14 cellular contexts compared by ENCODE assay signal in genomic region chr1:101444381-101444780, GRCh38.
A peak's percentile ranks its signal among the peaks of the same experiment; 100 is the strongest.
DNase-seq lines count a peak whose midpoint lies in the region; ATAC-seq and TF ChIP-seq lines count a peak whose summit lies in the region.
"Had no signal": no experiment of that assay in that cellular context is flagged by ENCODE, and none has a peak within 500 bp of the region (broad histone marks: within the 10 kb centered on the region; RNA-seq: fewer than 3 reads in every experiment).

No MANE protein-coding gene starts in this region.

- peak; percentile 81 for DNase-seq in NCI-H2227 treated with DMSO at 0.1 percent for 48 hours (lab: John Stamatoyannopoulos, UW)
- DNase-seq in globus pallidus (ENCODE audit: low spot score): no peak
- DNase-seq in NCI-H1694 (lab: John Stamatoyannopoulos, UW): no peak
- no peak for DNase-seq in thyroid gland
- DNase-seq: activated CD4-positive, alpha-beta T cell treated with anti-CD3 and anti-CD28 coated beads, Interleukin-2, amount 10 ng/mL, durations not matched to agents 7 days and 5 days; hippocampal formation; KG1; NCI-H1092 treated with DMSO at 0.1 percent for 48 hours; NCI-H2171; psoas muscle had no signal

- H3K27ac ChIP-seq in thyroid gland: no peak overlapping the region
- H3K27ac ChIP-seq: psoas muscle, thoracic aorta had no signal

- no peak for TF ChIP-seq POLR2A in thyroid gland (IDR thresholded peaks at IDR 0.05)

- no peaks in the 10 kb centered on the region for H3K36me3 ChIP-seq in thyroid gland
- H3K36me3 ChIP-seq: thoracic aorta had no signal

- no peak for TF ChIP-seq CTCF in thyroid gland (IDR thresholded peaks at IDR 0.05)

- no peaks in the 10 kb centered on the region for H3K27me3 ChIP-seq in thyroid gland

- WGBS in thyroid gland, 2 donors: 76% methylated on average over 3 of the region's 3 CpGs

- no peaks in the 10 kb centered on the region for H3K9me3 ChIP-seq in thyroid gland
- H3K9me3 ChIP-seq: psoas muscle, thoracic aorta had no signal

- no peaks in the 10 kb centered on the region for H3K4me1 ChIP-seq in thyroid gland
- H3K4me1 ChIP-seq: psoas muscle had no signal

- ATAC-seq in GM18858 (IDR thresholded peaks at IDR 0.05; ENCODE audit: unreplicated experiment) (peak; percentile 76), GM21390 (IDR thresholded peaks at IDR 0.05; ENCODE audit: unreplicated experiment) (peak; percentile 56), HG03039 (IDR thresholded peaks at IDR 0.05; ENCODE audit: unreplicated experiment) (peak; percentile 52)
- ATAC-seq: psoas muscle had no signal

- no peak overlapping the region for H3K4me3 ChIP-seq in thyroid gland (replicated peaks in 1 of 3)
- H3K4me3 ChIP-seq: psoas muscle, thoracic aorta had no signal

- intact Hi-C loops in thyroid gland (cut with DNase I): no loop called here
